In the genomic region with DNA sequence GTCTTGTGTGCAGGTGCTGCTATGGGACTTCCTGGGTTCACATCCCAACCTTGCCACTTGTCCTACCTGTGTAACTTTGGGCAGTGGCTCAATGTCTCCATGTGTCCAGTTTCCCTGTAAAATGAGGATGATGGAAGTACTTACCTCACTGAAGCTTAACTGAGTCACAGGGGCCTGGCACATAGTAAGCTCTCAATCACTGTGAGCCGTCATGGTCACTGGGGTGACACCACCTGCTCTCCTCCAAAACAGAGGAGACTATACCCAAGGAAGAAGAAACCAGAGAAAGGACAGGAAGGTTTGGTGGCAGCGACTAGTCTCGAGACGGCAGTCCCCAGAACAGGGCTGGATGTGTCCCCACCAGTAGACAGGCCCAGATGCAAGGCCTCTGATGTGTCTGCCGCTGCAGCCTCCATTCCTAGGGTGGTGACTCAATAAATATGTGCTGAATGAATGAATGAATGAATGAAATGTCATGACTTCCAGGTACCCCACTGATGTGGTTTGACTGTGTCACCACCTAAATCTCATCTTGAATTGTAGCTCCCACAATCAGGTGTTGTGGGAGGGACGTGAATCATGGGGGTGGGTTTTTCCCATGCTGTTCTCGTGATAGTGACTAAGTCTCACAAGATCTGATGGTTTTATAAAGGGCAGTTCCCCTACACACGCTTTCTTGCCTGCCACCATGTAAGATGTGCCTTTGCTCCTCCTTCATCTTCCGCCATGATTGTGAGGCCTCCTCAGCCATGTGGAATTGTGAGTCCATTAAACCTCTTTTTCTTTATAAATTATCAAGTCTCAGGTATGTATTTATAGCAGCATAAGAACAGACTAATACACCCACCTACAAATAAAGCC, we compare ENCODE assay signal across 16 cellular contexts. TPM values are rescaled to one million over a fixed set of nuclear protein-coding genes. Genes with fewer than 3 reads are reported as not detected.
A peak's percentile ranks its signal among the peaks of the same experiment; 100 is the strongest.
DNase-seq lines count a peak whose midpoint lies in the region; ATAC-seq and TF ChIP-seq lines count a peak whose summit lies in the region.
"Had no signal": no experiment of that assay in that cellular context is flagged by ENCODE, and none has a peak within 500 bp of the region (broad histone marks: within the 10 kb centered on the region; RNA-seq: fewer than 3 reads in every experiment).

No MANE protein-coding gene starts in this region.

- peaks cover 8% of the 10 kb centered on the region for H3K4me1 Mint-ChIP-seq in activated naive CD4-positive, alpha-beta T cell treated with anti-CD3 and anti-CD28 coated beads for 36 hours (ENCODE audit: low read depth)
- H3K4me1 Mint-ChIP-seq in mesothelial cell of epicardium = peaks cover 7% of the 10 kb centered on the region
- peaks cover 8% of the 10 kb centered on the region for H3K4me1 Mint-ChIP-seq in stimulated activated naive CD8-positive, alpha-beta T cell treated with anti-CD3 and anti-CD28 coated beads, Interleukin-15, Interleukin-2, amounts not matched to agents 100 ng/mL and 50 ng/mL, for 24 hours (ENCODE audit: low read depth)

- peak; percentile 54 for DNase-seq in activated CD8-positive, alpha-beta memory T cell treated with anti-CD3 and anti-CD28 coated beads for 24 hours
- no peak for DNase-seq in activated CD8-positive, alpha-beta memory T cell treated with anti-CD3 and anti-CD28 coated beads, Interleukin-2, amount 50 U/mL, for 4 hours
- peak; percentile 70 for DNase-seq in activated naive CD4-positive, alpha-beta T cell treated with anti-CD3 and anti-CD28 coated beads for 36 hours
- DNase-seq in mesothelial cell of epicardium (ENCODE audit: low spot score in 2 of 2, unreplicated experiment in 2 of 2) (peak; percentile 1 to 30), PC-9 (no peak), GOT3 (lab: John Stamatoyannopoulos, UW) (no peak)
- DNase-seq: mesenchymal stem cell, MM.1S, NCI-H2081, NCI-H82 had no signal

- H3K27ac ChIP-seq in PC-9 = no peak overlapping the region
- H3K27ac ChIP-seq: cardiac muscle cell, gastroesophageal sphincter had no signal

- peaks cover 7% of the 10 kb centered on the region for H3K36me3 Mint-ChIP-seq in activated naive CD4-positive, alpha-beta T cell treated with anti-CD3 and anti-CD28 coated beads for 36 hours (ENCODE audit: low read depth)
- H3K36me3 Mint-ChIP-seq in mesothelial cell of epicardium = no peaks in the 10 kb centered on the region
- peaks cover 9% of the 10 kb centered on the region for H3K36me3 Mint-ChIP-seq in stimulated activated naive CD8-positive, alpha-beta T cell treated with anti-CD3 and anti-CD28 coated beads, Interleukin-15, Interleukin-2, amounts not matched to agents 100 ng/mL and 50 ng/mL, for 24 hours (ENCODE audit: low read depth)
- H3K36me3 Mint-ChIP-seq: activated naive CD8-positive, alpha-beta T cell had no signal

- H3K4me3 Mint-ChIP-seq in activated naive CD4-positive, alpha-beta T cell treated with anti-CD3 and anti-CD28 coated beads for 36 hours = no peak overlapping the region
- no peak overlapping the region for H3K4me3 Mint-ChIP-seq in mesothelial cell of epicardium
- H3K4me3 Mint-ChIP-seq in stimulated activated naive CD8-positive, alpha-beta T cell treated with anti-CD3 and anti-CD28 coated beads, Interleukin-15, Interleukin-2, amounts not matched to agents 100 ng/mL and 50 ng/mL, for 24 hours = no peak overlapping the region
- H3K4me3 Mint-ChIP-seq: activated naive CD8-positive, alpha-beta T cell; CD4-positive, alpha-beta T cell had no signal

- no peaks in the 10 kb centered on the region for H3K9me2 ChIP-seq in PC-9 (ENCODE audit: insufficient read depth)

- no peak for ATAC-seq in HG03378 (IDR thresholded peaks at IDR 0.05; ENCODE audit: unreplicated experiment)
- ATAC-seq: gastroesophageal sphincter had no signal

- H3K27me3 ChIP-seq in PC-9 (ENCODE audit: insufficient read depth, low read depth) = no peaks in the 10 kb centered on the region

- no TSS peak for BruUV-seq in PC-9 (replicated peaks; lab: Mats Ljungman, UMichigan)

- H3K9me3 ChIP-seq in PC-9 (ENCODE audit: insufficient read depth, low read depth) = no peaks in the 10 kb centered on the region
- H3K9me3 ChIP-seq: gastroesophageal sphincter had no signal

- H3K4me2 ChIP-seq in PC-9 = no peak overlapping the region

- no peak for TF ChIP-seq CTCF in mesothelial cell of epicardium (IDR thresholded peaks at IDR 0.05; ENCODE audit: unreplicated experiment)
- TF ChIP-seq CTCF in PC-9 (conservative IDR thresholded peaks at IDR 0.05) = no peak

- H3K36me3 ChIP-seq in PC-9 (ENCODE audit: low read depth) = no peaks in the 10 kb centered on the region
- H3K36me3 ChIP-seq: cardiac muscle cell, gastroesophageal sphincter had no signal

- H3K4me3 ChIP-seq in PC-9 = no peak overlapping the region
- H3K4me3 ChIP-seq: cardiac muscle cell, gastroesophageal sphincter had no signal

- intact Hi-C loops in activated naive CD4-positive, alpha-beta T cell treated with anti-CD3 and anti-CD28 coated beads for 36 hours (cut with micrococcal nuclease) = loop anchor here (1.0 kb wide), 1 partner anchor 15 kb away; no protein-coding TSS in a partner anchor
- intact Hi-C loops in PC-9 (cut with micrococcal nuclease; ENCODE audit: unreplicated experiment) = no loop called here

- no peak overlapping the region for H3K27ac Mint-ChIP-seq in activated naive CD4-positive, alpha-beta T cell treated with anti-CD3 and anti-CD28 coated beads for 36 hours
- H3K27ac Mint-ChIP-seq in mesothelial cell of epicardium = no peak overlapping the region
- H3K27ac Mint-ChIP-seq in stimulated activated naive CD8-positive, alpha-beta T cell treated with anti-CD3 and anti-CD28 coated beads, Interleukin-15, Interleukin-2, amounts not matched to agents 100 ng/mL and 50 ng/mL, for 24 hours = peak overlapping the region; percentile 10
- H3K27ac Mint-ChIP-seq: activated naive CD8-positive, alpha-beta T cell; CD4-positive, alpha-beta T cell had no signal

- H2AFZ ChIP-seq in PC-9 = no peak overlapping the region

- peaks cover 11% of the 10 kb centered on the region for H3K9me3 Mint-ChIP-seq in activated naive CD4-positive, alpha-beta T cell treated with anti-CD3 and anti-CD28 coated beads for 36 hours
- peaks cover 4% of the 10 kb centered on the region for H3K9me3 Mint-ChIP-seq in mesothelial cell of epicardium
- peaks cover 9% of the 10 kb centered on the region for H3K9me3 Mint-ChIP-seq in stimulated activated naive CD8-positive, alpha-beta T cell treated with anti-CD3 and anti-CD28 coated beads, Interleukin-15, Interleukin-2, amounts not matched to agents 100 ng/mL and 50 ng/mL, for 24 hours
- H3K9me3 Mint-ChIP-seq: CD4-positive, alpha-beta T cell had no signal

- H3K4me1 ChIP-seq in PC-9 (replicated peaks; ENCODE audit: insufficient read depth) = no peaks in the 10 kb centered on the region
- H3K4me1 ChIP-seq: gastroesophageal sphincter had no signal

- POLR2A ChIA-PET in PC-9 (lab: Charles Lee; ENCODE audit: unreplicated experiment) = no interaction called here

- no peaks in the 10 kb centered on the region for H3K27me3 Mint-ChIP-seq in activated naive CD4-positive, alpha-beta T cell treated with anti-CD3 and anti-CD28 coated beads for 36 hours (ENCODE audit: low read depth)
- peaks cover 11% of the 10 kb centered on the region for H3K27me3 Mint-ChIP-seq in mesothelial cell of epicardium (ENCODE audit: low read depth)
- H3K27me3 Mint-ChIP-seq in stimulated activated naive CD8-positive, alpha-beta T cell treated with anti-CD3 and anti-CD28 coated beads, Interleukin-15, Interleukin-2, amounts not matched to agents 100 ng/mL and 50 ng/mL, for 24 hours = no peaks in the 10 kb centered on the region
- H3K27me3 Mint-ChIP-seq: activated naive CD8-positive, alpha-beta T cell; CD4-positive, alpha-beta T cell had no signal

- H4K20me1 ChIP-seq in PC-9 (ENCODE audit: insufficient read depth) = no peaks in the 10 kb centered on the region

- no peaks in the 10 kb centered on the region for H3K79me2 ChIP-seq in PC-9 (ENCODE audit: low read depth)

- no peaks in the 10 kb centered on the region for H3F3A ChIP-seq in PC-9 (ENCODE audit: insufficient read depth, low read depth)

- CTCF ChIA-PET in activated naive CD4-positive, alpha-beta T cell treated with anti-CD3 and anti-CD28 coated beads for 36 hours (lab: Charles Lee) = no interaction called here
- CTCF ChIA-PET in PC-9 (lab: Charles Lee) = no interaction called here

RNA-seq across cellular contexts. Expression of a gene that starts 13.0 kb away (rescaled TPM):
- total RNA-seq in activated naive CD4-positive, alpha-beta T cell treated with anti-CD3 and anti-CD28 coated beads for 36 hours = 10 to 100 TPM; 27.7 to 32.9 TPM
- total RNA-seq in mesothelial cell of epicardium (18.2 to 19.9 TPM (median 19.2 TPM) in 3 replicates), PC-9 (2021) (62.1 and 85.3 TPM in 2 replicates)

Comparison
In these comparisons a context has a peak if more than half of its experiments do, and no peak if none do; other contexts are left out.
1. DNase-seq: peak in activated CD8-positive, alpha-beta memory T cell treated with anti-CD3 and anti-CD28 coated beads for 24 hours (single experiment), activated naive CD4-positive, alpha-beta T cell treated with anti-CD3 and anti-CD28 coated beads for 36 hours (single experiment) and mesothelial cell of epicardium (2 of 2); none in activated CD8-positive, alpha-beta memory T cell treated with anti-CD3 and anti-CD28 coated beads, Interleukin-2, amount 50 U/mL, for 4 hours (single experiment), PC-9 (0 of 2) and GOT3 (single experiment).